22 cellular contexts compared by ENCODE assay signal in the genomic region with DNA sequence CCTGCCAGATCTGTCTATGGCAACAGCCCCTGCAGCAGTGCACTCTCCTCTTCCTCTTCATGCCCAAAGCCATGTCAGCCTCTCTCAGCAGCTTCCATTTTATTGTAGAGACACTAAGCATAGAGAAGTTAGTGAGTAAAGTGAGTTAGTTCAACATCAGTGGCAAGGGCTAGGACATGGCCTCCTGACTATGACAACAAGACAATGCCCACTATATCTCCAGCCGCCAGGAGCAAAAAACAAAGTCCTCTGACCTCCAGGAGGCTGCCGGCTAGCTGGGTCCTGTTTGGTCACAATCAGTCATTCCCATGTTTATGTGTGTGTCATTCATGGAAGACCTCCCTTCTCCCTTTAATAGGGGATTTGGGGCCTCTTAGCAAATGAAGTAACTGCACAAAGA. TPM values are rescaled to one million over a fixed set of nuclear protein-coding genes. Genes with fewer than 3 reads are reported as not detected.
"Had no signal": no experiment of that assay in that cellular context is flagged by ENCODE, and none has a peak within 500 bp of the region (broad histone marks: within the 10 kb centered on the region; RNA-seq: fewer than 3 reads in every experiment).

No MANE protein-coding gene starts in this region.

- H3K9me3 ChIP-seq: adrenal gland had no signal

- ATAC-seq: activated CD4-positive, CD25-positive, alpha-beta regulatory T cell treated with anti-CD3 and anti-CD28 coated beads, Interleukin-2, amount 50 U/mL, for 24 hours; activated CD8-positive, alpha-beta T cell treated with anti-CD3 and anti-CD28 coated beads, Interleukin-2, amount 10 ng/mL, durations not matched to agents 7 days and 5 days; PC-3 had no signal

- DNase-seq: activated CD4-positive, alpha-beta T cell treated with anti-CD3 and anti-CD28 coated beads for 4 hours; activated CD4-positive, alpha-beta T cell treated with anti-CD3 and anti-CD28 coated beads, Interleukin-2, amount 50 U/mL, for 4 hours; activated CD8-positive, alpha-beta memory T cell treated with anti-CD3 and anti-CD28 coated beads, Interleukin-2, amount 50 U/mL, for 48 hours; activated CD8-positive, alpha-beta T cell treated with anti-CD3 and anti-CD28 coated beads, Interleukin-2, amount 10 ng/mL, durations not matched to agents 7 days and 5 days; activated naive CD4-positive, alpha-beta T cell treated with anti-CD3 and anti-CD28 coated beads, Interleukin-2, amount 50 U/mL, for 16 hours; activated naive CD8-positive, alpha-beta T cell treated with anti-CD3 and anti-CD28 coated beads, Interleukin-2, amount 10 ng/mL, durations not matched to agents 7 days and 5 days; activated T-cell treated with anti-CD3 and anti-CD28 coated beads, Interleukin-2, amount 50 U/mL, for 1 hour; adrenal gland; anterior cingulate cortex; caudate nucleus; Karpas-422; MM.1S; NCI-H1105 treated with DMSO at 0.1 percent for 48 hours; NCI-H146; NCI-H187 treated with DMSO at 0.1 percent for 48 hours; NCI-H2081 treated with DMSO at 0.1 percent for 48 hours; NCI-H446; NCI-H524; PC-3; SHP77 treated with DMSO at 0.1 percent for 48 hours had no signal

- H3K36me3 ChIP-seq: adrenal gland had no signal

- H3K27ac ChIP-seq: adrenal gland had no signal

- H3K4me3 ChIP-seq: adrenal gland had no signal

- H3K27me3 ChIP-seq: adrenal gland had no signal

RNA-seq across cellular contexts. Expression of a gene that starts 14.9 kb away (rescaled TPM):
- total RNA-seq: SK-MEL-5 had no signal
